ENCODE assay signal across 10 cellular contexts in the genomic region with DNA sequence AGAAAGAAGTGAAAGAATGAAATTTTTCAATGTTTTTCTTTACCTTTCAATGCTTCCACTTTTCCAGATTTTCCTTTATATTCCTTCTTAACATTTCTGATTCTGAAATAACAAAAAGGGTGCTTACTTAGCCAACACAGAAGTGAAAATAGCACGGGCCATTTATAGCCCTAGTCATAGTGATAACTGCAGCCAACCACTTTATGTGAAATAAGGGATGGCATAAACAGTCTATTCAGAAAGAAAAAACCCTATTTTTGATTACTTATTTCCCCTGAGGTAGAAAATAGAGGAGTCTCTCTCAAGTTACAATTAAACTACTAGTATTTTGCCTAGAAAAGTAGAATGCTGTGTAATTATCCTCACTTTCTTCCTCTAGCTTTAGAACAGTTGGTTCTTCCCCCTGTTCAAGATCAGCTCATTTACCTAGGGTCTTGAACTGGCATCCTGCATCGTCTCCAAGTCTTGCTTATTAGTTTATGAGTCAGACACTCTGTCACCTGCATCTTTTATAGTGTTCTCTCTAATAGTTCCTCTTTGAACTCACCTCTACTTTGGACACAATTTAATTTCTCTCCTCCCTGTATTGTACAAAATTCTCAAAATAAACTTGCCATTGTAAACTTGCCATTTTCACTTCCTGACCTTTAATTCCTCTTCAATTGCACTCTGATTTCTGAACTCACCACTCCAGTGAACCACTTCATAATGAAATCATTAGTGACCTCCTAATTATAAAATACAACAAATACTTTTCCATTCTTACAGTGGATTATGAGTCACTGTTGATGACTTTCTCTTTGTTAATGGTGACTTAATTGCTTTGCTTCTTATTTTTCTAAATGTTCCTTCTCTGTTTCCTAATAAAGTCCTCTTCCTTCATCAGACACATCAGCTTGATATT. TPM values are rescaled to one million over a fixed set of nuclear protein-coding genes. Genes with fewer than 3 reads are reported as not detected.
A peak's percentile ranks its signal among the peaks of the same experiment; 100 is the strongest.
DNase-seq lines count a peak whose midpoint lies in the region; ATAC-seq lines count a peak whose summit lies in the region.
"Had no signal": no experiment of that assay in that cellular context is flagged by ENCODE, and none has a peak within 500 bp of the region (broad histone marks: within the 10 kb centered on the region; RNA-seq: fewer than 3 reads in every experiment).

No MANE protein-coding gene starts in this region.

- H3K27me3 Mint-ChIP-seq in naive B cell = no peaks in the 10 kb centered on the region
- H3K27me3 Mint-ChIP-seq: brain had no signal

- no peak for DNase-seq in naive B cell
- no peak for DNase-seq in NCI-H128 (lab: John Stamatoyannopoulos, UW; ENCODE audit: unreplicated experiment)
- no peak for DNase-seq in left colon
- no peak for DNase-seq in stimulated activated CD4-positive, alpha-beta T cell treated with anti-CD3 and anti-CD28 coated beads, Interleukin-4, amount 100 ng/mL, for 1 hour

- peaks cover 17 to 39% (median 19%) of the 10 kb centered on the region in 3 donors for H3K4me1 Mint-ChIP-seq in naive B cell
- H3K4me1 Mint-ChIP-seq: brain; stimulated activated effector memory CD8-positive, alpha-beta T cell treated with anti-CD3 and anti-CD28 coated beads, Interleukin-12 subunit alpha, Interleukin-12 subunit beta, amount 100 ng/mL, for 72 hours had no signal

- ATAC-seq in GM18870 (IDR thresholded peaks at IDR 0.05; ENCODE audit: unreplicated experiment) = peak; percentile 38
- peak; percentile 52 for ATAC-seq in GM21723 (IDR thresholded peaks at IDR 0.05; ENCODE audit: unreplicated experiment)
- peak; percentile 58 for ATAC-seq in HG03432 (IDR thresholded peaks at IDR 0.05; ENCODE audit: unreplicated experiment)
- ATAC-seq in naive B cell (ENCODE audit: low read depth in 2 of 2) = peak in 1 of 2 donors; percentile 19
- no peak for ATAC-seq in left colon
- ATAC-seq: gastroesophageal sphincter; stimulated activated effector memory CD8-positive, alpha-beta T cell treated with anti-CD3 and anti-CD28 coated beads, Interleukin-12 subunit alpha, Interleukin-12 subunit beta, amount 100 ng/mL, for 72 hours had no signal

- peak overlapping the region in 3 of 8 donors; percentile 1 to 13 (median 9) for H3K4me3 Mint-ChIP-seq in naive B cell
- H3K4me3 Mint-ChIP-seq: stimulated activated effector memory CD8-positive, alpha-beta T cell treated with anti-CD3 and anti-CD28 coated beads, Interleukin-12 subunit alpha, Interleukin-12 subunit beta, amount 100 ng/mL, for 72 hours had no signal

- H3K36me3 Mint-ChIP-seq in naive B cell = no peaks in the 10 kb centered on the region
- H3K36me3 Mint-ChIP-seq: brain; stimulated activated effector memory CD8-positive, alpha-beta T cell treated with anti-CD3 and anti-CD28 coated beads, Interleukin-12 subunit alpha, Interleukin-12 subunit beta, amount 100 ng/mL, for 72 hours had no signal

- H3K27ac Mint-ChIP-seq in naive B cell = peak overlapping the region in 5 of 6 donors; percentile 5 to 73 (median 26)
- H3K27ac Mint-ChIP-seq: stimulated activated effector memory CD8-positive, alpha-beta T cell treated with anti-CD3 and anti-CD28 coated beads, Interleukin-12 subunit alpha, Interleukin-12 subunit beta, amount 100 ng/mL, for 72 hours had no signal

- intact Hi-C loops in left colon (cut with DNase I, micrococcal nuclease) = no loop called here

- no peaks in the 10 kb centered on the region for H3K9me3 Mint-ChIP-seq in naive B cell
- H3K9me3 Mint-ChIP-seq: brain; stimulated activated effector memory CD8-positive, alpha-beta T cell treated with anti-CD3 and anti-CD28 coated beads, Interleukin-12 subunit alpha, Interleukin-12 subunit beta, amount 100 ng/mL, for 72 hours had no signal

RNA-seq across cellular contexts. Expression of a gene that starts 23.6 kb away (rescaled TPM):
- under 1 TPM in 3 of 6 donors, not detected in 3; 0.09 to 0.16 (median 0.13) TPM for polyA plus RNA-seq in naive B cell (ENCODE audit: low read depth in 6 of 6)
- 1 to 10 TPM; 5.7 to 9.0 TPM for total RNA-seq in left colon

RNA-seq across cellular contexts. Expression of a gene that starts 57.4 kb away (rescaled TPM):
- not detected for polyA plus RNA-seq in naive B cell (ENCODE audit: low read depth in 6 of 6)
- 1 to 10 TPM; 2.2 to 8.1 TPM for total RNA-seq in left colon
